9 cellular contexts compared by ENCODE assay signal in the genomic region with DNA sequence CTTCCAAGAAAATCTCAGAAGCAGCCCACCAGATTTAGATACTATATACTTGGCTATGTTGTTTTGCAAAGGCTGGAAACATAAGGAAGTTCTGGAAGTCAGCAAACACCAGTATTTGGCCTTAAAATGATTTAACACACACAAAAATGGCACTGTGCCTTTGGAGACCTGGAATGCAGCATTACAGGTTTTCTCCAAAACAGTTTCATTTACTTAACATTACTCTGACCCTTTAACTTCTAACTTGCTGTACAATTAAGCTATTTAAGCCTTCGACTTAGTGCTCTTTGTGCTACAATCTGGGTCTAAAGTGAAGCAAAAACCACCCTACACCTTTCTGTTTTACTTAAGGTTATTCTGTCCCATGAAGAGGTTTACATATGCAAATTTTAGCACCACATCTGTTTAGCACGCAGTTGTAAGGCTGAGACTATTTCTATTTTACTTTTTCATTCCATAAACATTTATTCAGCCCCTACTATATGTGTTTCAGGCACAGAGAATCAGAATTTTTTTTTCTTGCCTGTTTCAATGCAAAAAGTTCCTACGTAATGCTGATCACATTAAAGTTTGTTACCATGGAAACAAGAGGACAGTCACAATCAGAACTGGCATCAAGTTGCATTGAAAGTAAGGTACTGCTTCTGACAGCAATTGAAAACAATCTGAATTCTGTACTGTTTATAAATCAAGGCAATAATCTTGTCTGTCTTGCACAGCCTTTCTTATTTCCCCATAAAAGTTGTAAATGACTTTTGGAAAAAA.
A peak's percentile ranks its signal among the peaks of the same experiment; 100 is the strongest.
DNase-seq lines count a peak whose midpoint lies in the region; ATAC-seq and TF ChIP-seq lines count a peak whose summit lies in the region.
"Had no signal": no experiment of that assay in that cellular context is flagged by ENCODE, and none has a peak within 500 bp of the region (broad histone marks: within the 10 kb centered on the region; RNA-seq: fewer than 3 reads in every experiment).

No MANE protein-coding gene starts in this region.

- H3K4me1 ChIP-seq in tibial artery (peaks cover 0 to 32% (median 9%) of the 10 kb centered on the region in 4 donors), adrenal gland (replicated peaks in 1 of 2) (peaks cover 0 to 21% of the 10 kb centered on the region in 2 donors)

- POLR2A ChIA-PET in activated CD4-positive, alpha-beta T cell treated with anti-CD3 and anti-CD28 coated beads for 36 hours (lab: Charles Lee): no interaction called here

- TF ChIP-seq CTCF in LNCaP clone FGC (IDR thresholded peaks at IDR 0.05; ENCODE audit: control insufficient read depth, extremely low read depth, insufficient read depth) (no peak), tibial artery (IDR thresholded peaks at IDR 0.05) (no peak), adrenal gland (IDR thresholded peaks at IDR 0.05) (no peak)

- H3K27me3 ChIP-seq in tibial artery (no peaks in the 10 kb centered on the region), adrenal gland (no peaks in the 10 kb centered on the region)

- H3K4me3 Mint-ChIP-seq in activated CD4-positive, alpha-beta T cell treated with anti-CD3 and anti-CD28 coated beads for 36 hours: no peak overlapping the region

- intact Hi-C loops in activated CD4-positive, alpha-beta T cell treated with anti-CD3 and anti-CD28 coated beads for 36 hours (cut with DNase I, micrococcal nuclease): no loop called here
- intact Hi-C loops in tibial artery (cut with DNase I; ENCODE audit: low total_unique reads): no loop called here
- intact Hi-C loops in adrenal gland (cut with DNase I): no loop called here

- H3K36me3 ChIP-seq in tibial artery (no peaks in the 10 kb centered on the region), adrenal gland (replicated peaks in 1 of 2) (no peaks in the 10 kb centered on the region)

- no peak for DNase-seq in activated CD4-positive, alpha-beta T cell treated with anti-CD3 and anti-CD28 coated beads for 36 hours
- no peak for DNase-seq in activated CD4-positive, alpha-beta T cell treated with anti-CD3 and anti-CD28 coated beads, Interleukin-2, amount 50 U/mL, for 1 hour
- DNase-seq in LNCaP clone FGC (ENCODE audit: low read depth) (peak; percentile 72), epithelial cell of prostate (ENCODE audit: low read depth, low spot score) (no peak), tibial artery (no peak), NCI-H524 treated with DMSO at 0.1 percent for 48 hours (lab: John Stamatoyannopoulos, UW) (no peak), adrenal gland (no peak)
- no peak for DNase-seq in activated CD8-positive, alpha-beta memory T cell treated with anti-CD3 and anti-CD28 coated beads for 24 hours

- CTCF ChIA-PET in activated CD4-positive, alpha-beta T cell treated with anti-CD3 and anti-CD28 coated beads for 36 hours (lab: Charles Lee): no interaction called here

- H3K36me3 Mint-ChIP-seq in activated CD4-positive, alpha-beta T cell treated with anti-CD3 and anti-CD28 coated beads for 36 hours (ENCODE audit: low read depth): peaks cover 59% of the 10 kb centered on the region

- H3K9me3 ChIP-seq in tibial artery (no peaks in the 10 kb centered on the region), adrenal gland (replicated peaks in 1 of 3) (no peaks in the 10 kb centered on the region)

- peak; percentile 58 for ATAC-seq in activated CD4-positive, alpha-beta T cell treated with anti-CD3 and anti-CD28 coated beads for 36 hours

- H3K27ac Mint-ChIP-seq in activated CD4-positive, alpha-beta T cell treated with anti-CD3 and anti-CD28 coated beads for 36 hours: peak overlapping the region; percentile 63

- H3K27me3 Mint-ChIP-seq in activated CD4-positive, alpha-beta T cell treated with anti-CD3 and anti-CD28 coated beads for 36 hours: no peaks in the 10 kb centered on the region

- H3K4me1 Mint-ChIP-seq in activated CD4-positive, alpha-beta T cell treated with anti-CD3 and anti-CD28 coated beads for 36 hours: peaks cover 54% of the 10 kb centered on the region

- WGBS in adrenal gland, 4 donors: 69 to 82% (median 75%) methylated on average over 3 of the region's 3 CpGs

- H3K4me3 ChIP-seq in LNCaP clone FGC (ENCODE audit: low read depth, low read length) (peak overlapping the region; percentile 23), tibial artery (no peak overlapping the region), adrenal gland (no peak overlapping the region)

- H3K9me3 Mint-ChIP-seq in activated CD4-positive, alpha-beta T cell treated with anti-CD3 and anti-CD28 coated beads for 36 hours (ENCODE audit: low read depth): peaks cover 24% of the 10 kb centered on the region

- H3K27ac ChIP-seq in epithelial cell of prostate (peak overlapping the region; percentile 5), tibial artery (peak overlapping the region; percentile 13 to 40), adrenal gland (no peak overlapping the region)
- H3K27ac ChIP-seq: HL-60 had no signal

- no peak for TF ChIP-seq POLR2A in adrenal gland (IDR thresholded peaks at IDR 0.05)

Comparison
In these comparisons a context has a peak if more than half of its experiments do, and no peak if none do; other contexts are left out.
1. H3K27ac ChIP-seq: peak in epithelial cell of prostate (single experiment) and tibial artery (2 of 2); none in adrenal gland (0 of 5).